ENCODE assay signal across 8 cellular contexts in the genomic region with DNA sequence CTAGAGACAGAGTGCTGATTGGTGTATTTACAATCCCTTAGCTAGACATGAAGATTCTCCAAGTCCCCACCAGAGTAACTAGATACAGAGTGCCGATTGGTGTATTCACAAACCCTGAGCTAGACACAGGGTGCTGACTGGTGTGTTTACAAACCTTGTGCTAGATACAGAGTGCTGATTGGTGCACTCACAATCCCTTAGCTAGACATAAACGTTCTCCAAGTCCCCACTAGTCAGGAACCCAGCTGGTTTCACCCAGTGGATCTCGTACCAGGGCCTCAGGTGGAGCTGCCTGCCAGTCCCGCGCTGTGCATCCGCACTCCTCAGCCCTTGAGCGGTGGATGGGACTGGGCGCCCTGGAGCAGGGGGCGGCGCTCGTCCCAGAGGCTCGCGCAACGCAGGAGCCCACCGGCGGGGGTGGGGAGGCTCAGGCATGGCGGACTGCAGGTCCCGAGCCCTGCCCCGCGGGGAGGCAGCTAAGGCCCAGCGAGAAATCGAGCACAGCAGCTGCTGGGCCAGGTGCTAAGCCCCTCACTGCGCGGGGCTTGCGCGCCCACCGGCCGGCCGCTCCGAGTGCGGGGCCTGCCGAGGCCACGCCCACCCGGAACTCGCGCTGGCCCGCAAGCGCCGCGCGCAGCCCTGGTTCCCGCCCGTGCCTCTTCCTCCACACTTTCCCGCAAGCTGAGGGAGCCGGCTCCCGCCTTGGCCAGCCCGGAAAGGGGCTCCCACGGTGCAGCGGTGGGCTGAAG.
DNase-seq lines count a peak whose midpoint lies in the region; ATAC-seq and TF ChIP-seq lines count a peak whose summit lies in the region.
"Not testable (repeated sequence)": the region's sequence is repeated elsewhere in the genome, so short reads cannot be mapped to it uniquely, and the experiment has no call there.

No MANE protein-coding gene starts in this region.

- peak; percentile 20 to 67 for ATAC-seq in naive thymus-derived CD8-positive, alpha-beta T cell
- not testable (repeated sequence) for ATAC-seq in thoracic aorta (ENCODE audit: insufficient number of reproducible peaks, low FRiP score, low read depth)

- H3K4me1 Mint-ChIP-seq in naive thymus-derived CD8-positive, alpha-beta T cell = not testable (repeated sequence)

- POLR2A ChIA-PET in naive thymus-derived CD8-positive, alpha-beta T cell (lab: Charles Lee) = not testable (repeated sequence)

- not testable (repeated sequence) for H3K27me3 Mint-ChIP-seq in naive thymus-derived CD8-positive, alpha-beta T cell

- H3K27ac ChIP-seq in cardiac muscle cell, thoracic aorta: not testable (repeated sequence)

- H3K36me3 Mint-ChIP-seq in naive thymus-derived CD8-positive, alpha-beta T cell = not testable (repeated sequence)

- not testable (repeated sequence) for H3K27ac Mint-ChIP-seq in naive thymus-derived CD8-positive, alpha-beta T cell

- not testable (repeated sequence) for H3K9me3 ChIP-seq in cardiac muscle cell (ENCODE audit: low read depth); thoracic aorta

- H3K27me3 ChIP-seq in cardiac muscle cell; thoracic aorta (replicated peaks; ENCODE audit: insufficient read depth): not testable (repeated sequence)

- not testable (repeated sequence) for H3K9me3 Mint-ChIP-seq in naive thymus-derived CD8-positive, alpha-beta T cell

- peak overlapping the region in 4 of 10 donors; percentile 7 to 78 (median 44) for H3K4me3 Mint-ChIP-seq in naive thymus-derived CD8-positive, alpha-beta T cell

- H3K4me3 ChIP-seq in choroid plexus epithelial cell (ENCODE audit: low read depth, low read length) (peak overlapping the region; percentile 54), cardiac muscle cell (peak overlapping the region; percentile 26), thoracic aorta (peak overlapping the region; percentile 58)

- H3K36me3 ChIP-seq in cardiac muscle cell, thoracic aorta: not testable (repeated sequence)

- TF ChIP-seq CTCF in choroid plexus epithelial cell (conservative IDR thresholded peaks at IDR 0.05; ENCODE audit: low read depth, low read length); cardiac muscle cell (IDR thresholded peaks at IDR 0.05; ENCODE audit: low read depth, low read length); thoracic aorta (IDR thresholded peaks at IDR 0.05): not testable (repeated sequence)

- H3K4me1 ChIP-seq in cardiac muscle cell (ENCODE audit: low read depth); thoracic aorta (ENCODE audit: control insufficient read depth in 1 of 2, low read depth in 2 of 2): not testable (repeated sequence)

- DNase-seq in AML-193 (lab: John Stamatoyannopoulos, UW) (peak; percentile 39 to 40), HUDEP-2 (lab: John Stamatoyannopoulos, UW; ENCODE audit: unreplicated experiment in 76 of 76) (peak in 40 of 76 experiments; percentile 1 to 38 (median 14)), T-helper 9 cell (peak; percentile 3), activated gamma-delta T cell (lab: John Stamatoyannopoulos, UW) (peak; percentile 8), choroid plexus epithelial cell (ENCODE audit: low read depth) (peak; percentile 13), cardiac muscle cell (ENCODE audit: low read depth in 1 of 2, low spot score in 1 of 2) (peak in 1 of 2 donors; percentile 2)
- DNase-seq in naive thymus-derived CD8-positive, alpha-beta T cell = peak in 4 of 10 donors; percentile 6 to 20 (median 12)
- DNase-seq in thoracic aorta (ENCODE audit: low spot score) = not testable (repeated sequence)
